13 cellular contexts compared by ENCODE assay signal in the genomic region with DNA sequence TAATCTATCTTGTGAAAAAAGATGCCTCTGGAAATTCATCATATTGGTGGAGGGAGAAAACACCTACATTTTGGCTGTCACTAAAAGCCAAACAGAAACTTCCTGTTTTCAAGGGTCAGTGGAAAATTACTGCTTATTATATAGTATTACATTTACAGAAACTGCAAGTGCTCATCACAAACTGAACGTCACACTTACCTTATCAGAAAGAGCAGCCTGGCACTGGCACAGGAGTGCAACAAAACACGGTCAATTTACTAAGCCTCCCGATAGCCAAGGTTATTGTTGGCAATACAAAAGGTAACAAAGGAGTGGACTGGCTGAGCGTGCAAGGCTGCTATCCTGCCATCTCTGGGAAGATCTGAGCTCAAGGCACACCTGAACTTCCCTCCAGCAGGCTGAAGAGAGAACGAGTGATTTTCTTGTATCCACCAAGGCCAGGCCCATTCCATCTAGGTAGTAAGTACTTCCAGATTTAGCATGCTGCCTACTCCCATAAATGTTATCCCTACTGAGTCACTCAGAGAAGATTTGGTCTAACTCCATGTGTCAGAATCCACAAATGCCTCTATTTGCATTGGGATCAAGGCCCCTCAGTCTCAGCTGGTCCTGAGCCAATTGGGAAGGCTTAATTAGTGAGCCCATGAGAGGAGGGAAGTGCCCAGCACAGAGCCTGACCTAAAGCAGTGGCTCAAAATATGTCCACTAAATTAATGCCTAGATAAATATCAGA.
DNase-seq lines count a peak whose midpoint lies in the region; ATAC-seq and TF ChIP-seq lines count a peak whose summit lies in the region.
"Had no signal": no experiment of that assay in that cellular context is flagged by ENCODE, and none has a peak within 500 bp of the region (broad histone marks: within the 10 kb centered on the region; RNA-seq: fewer than 3 reads in every experiment).

No MANE protein-coding gene starts in this region.

- ATAC-seq in T-cell (replicated peaks in 1 of 4), result no peak
- ATAC-seq in HG02610 (IDR thresholded peaks at IDR 0.05; ENCODE audit: unreplicated experiment), result no peak
- ATAC-seq: activated T-cell treated with anti-CD3 and anti-CD28 coated beads, Interleukin-2, amount 50 U/mL, for 4 hours had no signal

- no peaks in the 10 kb centered on the region for H3K27me3 ChIP-seq in smooth muscle cell (ENCODE audit: low read depth)

- no peaks in the 10 kb centered on the region for H3K9me3 Mint-ChIP-seq in T-cell
- H3K9me3 Mint-ChIP-seq: activated B cell treated with CpG ODN at 0.5 μM for 24 hours; activated T-cell treated with anti-CD3 and anti-CD28 coated beads, Interleukin-2, amount 50 U/mL, for 4 hours had no signal

- H3K4me3 ChIP-seq in HEK293 (ENCODE audit: low read depth, low read length) (no peak overlapping the region), smooth muscle cell (no peak overlapping the region)

- no peaks in the 10 kb centered on the region for H4K20me1 ChIP-seq in smooth muscle cell (ENCODE audit: low read depth)

- H3K36me3 Mint-ChIP-seq in T-cell, result peaks cover 36% of the 10 kb centered on the region

- H3K79me2 ChIP-seq in smooth muscle cell (ENCODE audit: low read depth), result no peaks in the 10 kb centered on the region

- WGBS in smooth muscle cell (ENCODE audit: low lambda C conversion rate), result 65% methylated on average over 5 of the region's 5 CpGs

- H3K36me3 ChIP-seq in HEK293 (ENCODE audit: control insufficient read depth in 2 of 2, insufficient read depth in 1 of 2, low read length in 2 of 2), result no peaks in the 10 kb centered on the region
- no peaks in the 10 kb centered on the region for H3K36me3 ChIP-seq in smooth muscle cell (ENCODE audit: low read depth)

- no peak overlapping the region for H2AFZ ChIP-seq in smooth muscle cell (ENCODE audit: low read depth)

- H3K9ac ChIP-seq in smooth muscle cell (ENCODE audit: low read depth), result no peak overlapping the region

- H3K4me3 Mint-ChIP-seq in T-cell, result no peak overlapping the region
- H3K4me3 Mint-ChIP-seq: activated B cell treated with CpG ODN at 0.5 μM for 24 hours; activated T-cell treated with anti-CD3 and anti-CD28 coated beads, Interleukin-2, amount 50 U/mL, for 4 hours had no signal

- POLR2A ChIA-PET in HEK293 (lab: Yijun Ruan, JAX) (no interaction called here), T-cell (lab: Charles Lee) (no interaction called here)

- H3K4me2 ChIP-seq in smooth muscle cell, result no peak overlapping the region

- no peaks in the 10 kb centered on the region for H3K27me3 Mint-ChIP-seq in T-cell
- H3K27me3 Mint-ChIP-seq: activated B cell treated with CpG ODN at 0.5 μM for 24 hours had no signal

- no peak overlapping the region for H3K27ac ChIP-seq in HEK293 (ENCODE audit: extremely low read depth, low read depth, low read length)
- no peak overlapping the region for H3K27ac ChIP-seq in smooth muscle cell (ENCODE audit: low read depth)

- peak; percentile 59 for DNase-seq in COR-L47 (lab: John Stamatoyannopoulos, UW)
- DNase-seq in RPMI7951 (ENCODE audit: low read depth), result peak; percentile 80
- peak; percentile 49 for DNase-seq in fibroblast of peridontal ligament (ENCODE audit: extremely low read depth)
- DNase-seq in T-cell, result no peak
- DNase-seq in cerebellar nuclear complex (lab: John Stamatoyannopoulos, UW), result no peak
- DNase-seq in smooth muscle cell (lab: John Stamatoyannopoulos, UW; ENCODE audit: unreplicated experiment), result no peak
- DNase-seq: activated B cell treated with CpG ODN at 0.5 μM for 24 hours; activated T-cell treated with anti-CD3 and anti-CD28 coated beads, Interleukin-2, amount 50 U/mL, for 4 hours; glutamatergic neuron; small intestine; stimulated activated CD8-positive, alpha-beta memory T cell treated with anti-CD3 and anti-CD28 coated beads, Interleukin-4, amount 100 ng/mL, for 48 hours had no signal

- H3K27ac Mint-ChIP-seq in T-cell, result no peak overlapping the region
- H3K27ac Mint-ChIP-seq: activated B cell treated with CpG ODN at 0.5 μM for 24 hours had no signal

- H3F3A ChIP-seq in smooth muscle cell (ENCODE audit: low read depth), result no peaks in the 10 kb centered on the region

- CTCF ChIA-PET in HEK293 (lab: Yijun Ruan, JAX) (interaction anchor here (0.7 kb wide), 4 partner anchors 10 to 538 kb away, joined by 3 to 5 read pairs (median 3); no protein-coding TSS in a partner anchor), T-cell (lab: Charles Lee) (no interaction called here)

- H3K4me1 ChIP-seq in HEK293 (ENCODE audit: control insufficient read depth, insufficient read depth, low read length), result no peaks in the 10 kb centered on the region
- H3K4me1 ChIP-seq in smooth muscle cell (ENCODE audit: low read depth), result no peaks in the 10 kb centered on the region

- no peak for TF ChIP-seq CTCF in HEK293 (tag by site-specific recombination; IDR thresholded peaks at IDR 0.05)
- TF ChIP-seq CTCF in smooth muscle cell (IDR thresholded peaks at IDR 0.05; ENCODE audit: borderline replicate concordance, insufficient read depth, poor library complexity, severe bottlenecking), result no peak

- H3K4me1 Mint-ChIP-seq in T-cell, result peaks cover 0 to 3% (median 0%) of the 10 kb centered on the region in 3 donors

- H3K9me3 ChIP-seq in HEK293 (ENCODE audit: control insufficient read depth, insufficient read depth, low read depth, low read length), result no peaks in the 10 kb centered on the region
- H3K9me3 ChIP-seq in smooth muscle cell (replicated peaks; ENCODE audit: low read depth), result no peaks in the 10 kb centered on the region

TF ChIP-seq in HEK293, 187 proteins besides CTCF, POLR2A, EP300 and RAD21:
- TF ChIP-seq ZNF571 (tag by site-specific recombination; IDR thresholded peaks at IDR 0.05), result no peak
- no peak for TF ChIP-seq ZNF426 (tag by site-specific recombination; IDR thresholded peaks at IDR 0.05)
- TF ChIP-seq PRDM10 (tag by site-specific recombination; IDR thresholded peaks at IDR 0.05), result peak; percentile 14; the same call in 1 of the 2 replicates
- TF ChIP-seq FEZF1 (tag by site-specific recombination; IDR thresholded peaks at IDR 0.05), result peak; percentile 22; the same call in 1 of the 2 replicates
- no peak for TF ChIP-seq ZNF324 (tag by site-specific recombination; IDR thresholded peaks at IDR 0.05)

Comparison
In these comparisons a context has a peak if more than half of its experiments do, and no peak if none do; other contexts are left out.
1. DNase-seq: peak in COR-L47 (single experiment), RPMI7951 (single experiment) and fibroblast of peridontal ligament (single experiment); none in T-cell (0 of 34), cerebellar nuclear complex (0 of 2) and smooth muscle cell (single experiment).